ENCODE assay signal across 1 cellular context in genomic region chr19:18518639-18519038, GRCh38.
TF ChIP-seq lines count a peak whose summit lies in the region.

No MANE protein-coding gene starts in this region.

TF ChIP-seq in HepG2, 621 proteins besides CTCF, POLR2A, EP300 and RAD21 (continues in another document):
- TF ChIP-seq NPAS2 (CRISPR knock-in tag; IDR thresholded peaks at IDR 0.05; ENCODE audit: borderline replicate concordance) (no peak), CREB1 (IDR thresholded peaks at IDR 0.05) (no peak), CREB1 (CRISPR knock-in tag; IDR thresholded peaks at IDR 0.05) (peak; percentile 14; the same call in 1 of the 2 replicates), FOXP4 (CRISPR knock-in tag; IDR thresholded peaks at IDR 0.05) (peak; percentile 74; the same call in 1 of the 2 replicates), TCF12 (IDR thresholded peaks at IDR 0.05) (no peak), TCF12 (CRISPR knock-in tag; IDR thresholded peaks at IDR 0.05) (0 out of 2 replicates have a peak, but pooled peaks have one; percentile 28), ZEB1 (IDR thresholded peaks at IDR 0.05; ENCODE audit: insufficient replicate concordance, low read depth) (peak; percentile 76), KLF16 (CRISPR knock-in tag; IDR thresholded peaks at IDR 0.05) (peak in 1 of 2 experiments; percentile 48; a peak in 1 of 4 replicates), JARID2 (CRISPR knock-in tag; IDR thresholded peaks at IDR 0.05; ENCODE audit: insufficient replicate concordance) (no peak), RFXANK (CRISPR knock-in tag; IDR thresholded peaks at IDR 0.05) (no peak), SRSF9 (IDR thresholded peaks at IDR 0.05; ENCODE audit: borderline replicate concordance, insufficient read depth, low read depth, low read length, poor library complexity, severe bottlenecking) (no peak), HMGA1 (CRISPR knock-in tag; conservative IDR thresholded peaks at IDR 0.05) (no peak), ZNF512 (CRISPR knock-in tag; IDR thresholded peaks at IDR 0.05) (no peak), ATF1 (CRISPR knock-in tag; IDR thresholded peaks at IDR 0.05) (no peak), USF2 (IDR thresholded peaks at IDR 0.05; ENCODE audit: low read depth, low read length) (no peak), USF2 (CRISPR knock-in tag; IDR thresholded peaks at IDR 0.05; ENCODE audit: borderline replicate concordance) (no peak), GATA4 (IDR thresholded peaks at IDR 0.05; ENCODE audit: borderline replicate concordance, low read depth) (no peak), NCOR1 (IDR thresholded peaks at IDR 0.05; ENCODE audit: borderline replicate concordance, low read length) (peak; percentile 67; the same call in 1 of the 2 replicates), ZNF570 (CRISPR knock-in tag; IDR thresholded peaks at IDR 0.05; ENCODE audit: borderline replicate concordance) (no peak), ZBTB38 (CRISPR knock-in tag; IDR thresholded peaks at IDR 0.05) (no peak; the same call in 1 of the 2 replicates), STAG1 (CRISPR knock-in tag; IDR thresholded peaks at IDR 0.05) (peak; percentile 36), ZKSCAN5 (CRISPR knock-in tag; IDR thresholded peaks at IDR 0.05) (no peak), RFXAP (CRISPR knock-in tag; IDR thresholded peaks at IDR 0.05; ENCODE audit: borderline replicate concordance) (peak; percentile 60; the same call in 1 of the 2 replicates), ZBTB44 (CRISPR knock-in tag; IDR thresholded peaks at IDR 0.05) (no peak), KDM6A (CRISPR knock-in tag; IDR thresholded peaks at IDR 0.05; ENCODE audit: low read depth) (0 out of 2 replicates have a peak, but pooled peaks have one; percentile 47), ZNF383 (CRISPR knock-in tag; IDR thresholded peaks at IDR 0.05; ENCODE audit: borderline replicate concordance) (no peak), TARDBP (CRISPR knock-in tag; IDR thresholded peaks at IDR 0.05) (peak; percentile 51; the same call in 1 of the 2 replicates), ETS1 (CRISPR knock-in tag; IDR thresholded peaks at IDR 0.05) (no peak), ZNF263 (CRISPR knock-in tag; IDR thresholded peaks at IDR 0.05) (0 out of 2 replicates have a peak, but pooled peaks have one; percentile 41), ZNF33B (CRISPR knock-in tag; IDR thresholded peaks at IDR 0.05) (no peak), PHF5A (CRISPR knock-in tag; IDR thresholded peaks at IDR 0.05; ENCODE audit: low read depth, unreplicated experiment) (no peak), THRA (CRISPR knock-in tag; IDR thresholded peaks at IDR 0.05; ENCODE audit: borderline replicate concordance) (peak; percentile 63; the same call in 1 of the 2 replicates), NCOA2 (CRISPR knock-in tag; IDR thresholded peaks at IDR 0.05) (peak; percentile 54), ZNF747 (CRISPR knock-in tag; IDR thresholded peaks at IDR 0.05; ENCODE audit: borderline replicate concordance) (0 out of 2 replicates have a peak, but pooled peaks have one; percentile 24), SALL1 (CRISPR knock-in tag; IDR thresholded peaks at IDR 0.05) (peak; percentile 69), SMARCC2 (IDR thresholded peaks at IDR 0.05) (no peak), ZNF597 (CRISPR knock-in tag; IDR thresholded peaks at IDR 0.05) (no peak), HDAC6 (IDR thresholded peaks at IDR 0.05; ENCODE audit: low read depth, low read length) (no peak), REPIN1 (CRISPR knock-in tag; IDR thresholded peaks at IDR 0.05; ENCODE audit: borderline replicate concordance, low read depth) (no peak), ZNF615 (CRISPR knock-in tag; IDR thresholded peaks at IDR 0.05; ENCODE audit: borderline replicate concordance) (no peak), RNF2 (conservative IDR thresholded peaks at IDR 0.05; ENCODE audit: low read depth) (no peak), CREM (IDR thresholded peaks at IDR 0.05) (no peak), CREM (CRISPR knock-in tag; IDR thresholded peaks at IDR 0.05) (no peak), ZNF691 (CRISPR knock-in tag; IDR thresholded peaks at IDR 0.05; ENCODE audit: borderline replicate concordance, low read depth) (no peak; the same call in 1 of the 2 replicates), ZBTB7B (CRISPR knock-in tag; IDR thresholded peaks at IDR 0.05) (0 out of 2 replicates have a peak, but pooled peaks have one; percentile 49), HNF4A (CRISPR knock-in tag; IDR thresholded peaks at IDR 0.05) (peak; percentile 91), FOXA3 (CRISPR knock-in tag; IDR thresholded peaks at IDR 0.05) (peak; percentile 65), TGIF2 (CRISPR knock-in tag; IDR thresholded peaks at IDR 0.05) (no peak), SRF (IDR thresholded peaks at IDR 0.05; ENCODE audit: low read depth, low read length) (no peak), NCOA5 (CRISPR knock-in tag; IDR thresholded peaks at IDR 0.05) (no peak), POLR2AphosphoS5 (IDR thresholded peaks at IDR 0.05; ENCODE audit: low read depth, low read length) (peak; percentile 26; the same call in 1 of the 2 replicates), ZNF614 (CRISPR knock-in tag; IDR thresholded peaks at IDR 0.05; ENCODE audit: borderline replicate concordance) (0 out of 2 replicates have a peak, but pooled peaks have one; percentile 34), ZNF572 (CRISPR knock-in tag; IDR thresholded peaks at IDR 0.05) (no peak), ZNF792 (CRISPR knock-in tag; IDR thresholded peaks at IDR 0.05) (0 out of 2 replicates have a peak, but pooled peaks have one; percentile 11), ZXDC (CRISPR knock-in tag; IDR thresholded peaks at IDR 0.05) (no peak)
